Comparison of ENCODE assay signal across 1 cellular context in the genomic region with DNA sequence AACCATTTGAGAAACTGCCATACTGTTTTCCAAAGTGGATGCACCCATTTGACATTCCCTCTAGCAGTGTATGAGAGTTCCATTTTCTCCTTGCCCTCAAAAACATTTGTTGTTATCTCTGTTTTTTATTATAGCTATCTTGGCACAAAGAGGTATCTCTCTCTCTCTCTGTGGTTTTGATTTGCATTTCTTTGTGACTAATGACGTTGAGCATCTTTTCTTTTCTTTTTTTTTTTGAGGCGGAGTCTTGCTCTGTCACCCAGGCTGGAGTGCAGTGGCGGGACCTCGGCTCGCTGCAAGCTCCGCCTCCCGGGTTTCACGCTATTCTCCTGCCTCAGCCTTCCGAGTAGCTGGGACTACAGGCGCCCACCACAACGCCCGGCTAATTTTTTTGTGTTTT.
TF ChIP-seq lines count a peak whose summit lies in the region.

No MANE protein-coding gene starts in this region.

TF ChIP-seq in GM12878, 131 proteins besides CTCF, POLR2A, EP300 and RAD21:
- TF ChIP-seq RUNX3 (IDR thresholded peaks at IDR 0.05; ENCODE audit: low read length) (peak; percentile 49; the same call in 1 of the 2 replicates), SIN3A (IDR thresholded peaks at IDR 0.05; ENCODE audit: low read depth, low read length) (no peak), POU2F2 (IDR thresholded peaks at IDR 0.05; ENCODE audit: borderline replicate concordance, low read depth, low read length) (0 out of 3 replicates have a peak, but pooled peaks have one; percentile 31)
